In the genomic region with DNA sequence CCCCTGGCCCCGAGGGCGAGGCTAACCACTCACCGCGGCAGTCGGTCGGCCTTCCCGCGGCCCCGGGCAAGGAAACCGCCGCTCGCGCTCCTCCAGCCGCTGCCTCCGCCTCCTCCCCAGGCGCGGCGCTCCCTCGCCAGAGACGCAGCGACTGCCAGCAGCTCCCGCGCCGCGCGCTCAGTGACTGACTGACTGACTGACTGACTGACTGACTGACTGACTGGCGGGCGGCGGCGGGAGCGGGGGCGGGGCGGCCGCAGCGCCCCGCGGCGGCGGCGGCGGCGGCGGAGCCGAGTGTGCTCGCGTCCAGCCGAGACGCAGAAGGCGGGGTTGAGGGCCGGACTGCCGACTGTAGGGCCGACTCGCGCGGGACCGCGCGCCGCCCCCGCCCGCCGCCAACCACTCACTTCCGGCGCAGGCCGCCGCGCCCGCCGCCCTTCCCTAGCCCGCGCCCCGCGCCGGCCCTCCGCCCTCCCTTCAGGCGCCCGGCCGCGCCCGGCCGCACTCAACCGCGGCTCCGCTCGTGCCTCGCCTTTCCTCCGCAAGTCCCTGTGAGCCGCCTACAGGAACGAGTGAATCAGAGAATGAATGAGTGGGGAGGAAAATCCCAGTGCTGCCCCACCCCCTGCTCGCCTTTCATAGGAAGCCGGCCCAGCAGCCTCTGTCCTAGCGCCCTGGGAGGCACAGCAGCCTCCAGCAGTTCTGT, we compare ENCODE assay signal across 8 cellular contexts. TPM values are rescaled to one million over a fixed set of nuclear protein-coding genes. Genes with fewer than 3 reads are reported as not detected.
DNase-seq lines count a peak whose midpoint lies in the region; ATAC-seq, FAIRE-seq and TF ChIP-seq lines count a peak whose summit lies in the region.

A gene with protein sequence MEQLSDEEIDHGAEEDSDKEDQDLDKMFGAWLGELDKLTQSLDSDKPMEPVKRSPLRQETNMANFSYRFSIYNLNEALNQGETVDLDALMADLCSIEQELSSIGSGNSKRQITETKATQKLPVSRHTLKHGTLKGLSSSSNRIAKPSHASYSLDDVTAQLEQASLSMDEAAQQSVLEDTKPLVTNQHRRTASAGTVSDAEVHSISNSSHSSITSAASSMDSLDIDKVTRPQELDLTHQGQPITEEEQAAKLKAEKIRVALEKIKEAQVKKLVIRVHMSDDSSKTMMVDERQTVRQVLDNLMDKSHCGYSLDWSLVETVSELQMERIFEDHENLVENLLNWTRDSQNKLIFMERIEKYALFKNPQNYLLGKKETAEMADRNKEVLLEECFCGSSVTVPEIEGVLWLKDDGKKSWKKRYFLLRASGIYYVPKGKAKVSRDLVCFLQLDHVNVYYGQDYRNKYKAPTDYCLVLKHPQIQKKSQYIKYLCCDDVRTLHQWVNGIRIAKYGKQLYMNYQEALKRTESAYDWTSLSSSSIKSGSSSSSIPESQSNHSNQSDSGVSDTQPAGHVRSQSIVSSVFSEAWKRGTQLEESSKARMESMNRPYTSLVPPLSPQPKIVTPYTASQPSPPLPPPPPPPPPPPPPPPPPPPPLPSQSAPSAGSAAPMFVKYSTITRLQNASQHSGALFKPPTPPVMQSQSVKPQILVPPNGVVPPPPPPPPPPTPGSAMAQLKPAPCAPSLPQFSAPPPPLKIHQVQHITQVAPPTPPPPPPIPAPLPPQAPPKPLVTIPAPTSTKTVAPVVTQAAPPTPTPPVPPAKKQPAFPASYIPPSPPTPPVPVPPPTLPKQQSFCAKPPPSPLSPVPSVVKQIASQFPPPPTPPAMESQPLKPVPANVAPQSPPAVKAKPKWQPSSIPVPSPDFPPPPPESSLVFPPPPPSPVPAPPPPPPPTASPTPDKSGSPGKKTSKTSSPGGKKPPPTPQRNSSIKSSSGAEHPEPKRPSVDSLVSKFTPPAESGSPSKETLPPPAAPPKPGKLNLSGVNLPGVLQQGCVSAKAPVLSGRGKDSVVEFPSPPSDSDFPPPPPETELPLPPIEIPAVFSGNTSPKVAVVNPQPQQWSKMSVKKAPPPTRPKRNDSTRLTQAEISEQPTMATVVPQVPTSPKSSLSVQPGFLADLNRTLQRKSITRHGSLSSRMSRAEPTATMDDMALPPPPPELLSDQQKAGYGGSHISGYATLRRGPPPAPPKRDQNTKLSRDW (minus strand): TSS at position 224 of the 706 bp plus-strand sequence. CDS start 39,948 bp downstream, outside the sequence.

- H3K4me2 ChIP-seq in HepG2 (ENCODE audit: low read depth, low read length), result peak within 1 kb of the TSS; percentile 95

- no TSS peak for BruUV-seq in HepG2 (replicated peaks; lab: Mats Ljungman, UMichigan)

- peak within 1 kb of the TSS; percentile 21 for H2AFZ ChIP-seq in HepG2 (ENCODE audit: low read length)

- peak; percentile 70 for ATAC-seq in HG03175 (IDR thresholded peaks at IDR 0.05; ENCODE audit: unreplicated experiment)
- ATAC-seq in HepG2, result peak; percentile 92
- no peak for ATAC-seq in HG02840 (IDR thresholded peaks at IDR 0.05; ENCODE audit: low FRiP score, unreplicated experiment)

- H4K20me1 ChIP-seq in HepG2 (ENCODE audit: insufficient read depth, low read length), result no peaks in the 10 kb centered on the region

- H3K27me3 ChIP-seq in dorsolateral prefrontal cortex, result no peaks in the 10 kb centered on the region
- H3K27me3 ChIP-seq in HepG2 (ENCODE audit: control insufficient read depth in 1 of 2, insufficient read depth in 2 of 2, low read length in 2 of 2), result no peaks in the 10 kb centered on the region; a peak in 1 of 5 replicates

- in situ Hi-C loops in HepG2 (cut with HindIII; ENCODE audit: extremely low pct_ligation_motif_present, low pct_unique_long_range_greater_than_20kb), result no loop called here

- TF ChIP-seq EP300 in HepG2 (IDR thresholded peaks at IDR 0.05; ENCODE audit: low read depth in 2 of 2, low read length in 2 of 2), result no peak; a peak in 1 of 4 replicates
- no peak for TF ChIP-seq EP300 in HepG2 (CRISPR knock-in tag; IDR thresholded peaks at IDR 0.05; ENCODE audit: borderline replicate concordance)

- peak within 1 kb of the TSS; percentile 59 to 98 (median 87) for H3K4me3 ChIP-seq in dorsolateral prefrontal cortex
- peak within 1 kb of the TSS; percentile 97 to 99 (median 97) for H3K4me3 ChIP-seq in HepG2 (replicated peaks in 1 of 3; ENCODE audit: insufficient read depth in 1 of 3, low read depth in 2 of 3, low read length in 3 of 3)

- DNase-seq in GM18507 (ENCODE audit: extremely low spot score, insufficient read length, low read depth) (peak; percentile 20), NCI-H526 (lab: John Stamatoyannopoulos, UW) (peak; percentile 24 to 92), dorsolateral prefrontal cortex (peak; percentile 44 to 86 (median 74)), HepG2 (ENCODE audit: low spot score) (peak; percentile 75)
- peak; percentile 72 to 81 for DNase-seq in activated CD4-positive, alpha-beta T cell treated with anti-CD3 and anti-CD28 coated beads, Interleukin-2, amount 50 U/mL, for 48 hours
- DNase-seq in stimulated activated CD4-positive, alpha-beta T cell treated with anti-CD3 and anti-CD28 coated beads, Interleukin-2, amount 100 ng/mL, for 24 hours, result peak; percentile 62 to 78

- H3K27ac ChIP-seq in dorsolateral prefrontal cortex (peak within 1 kb of the TSS in 58 of 59 donors; percentile 23 to 97 (median 90)), HepG2 (ENCODE audit: extremely low read length, insufficient read depth, low read length) (peak within 1 kb of the TSS; percentile 85)

- no peak for FAIRE-seq in GM18507 (lab: Jason Lieb, UNC)
- no peak for FAIRE-seq in HepG2 (lab: Jason Lieb, UNC)

- 2% methylated on average over 39 of the region's 92 CpGs for WGBS in HepG2 (ENCODE audit: low lambda C conversion rate)

- H3K36me3 ChIP-seq in HepG2 (replicated peaks in 1 of 2; ENCODE audit: control insufficient read depth in 1 of 2, insufficient read depth in 2 of 2, low read length in 2 of 2), result no peaks in the 10 kb centered on the region; a peak in 1 of 5 replicates

- POLR2A ChIA-PET in HepG2 (lab: Yijun Ruan, JAX), result interaction anchor here (0.6 to 3.4 kb wide), 13 partner anchors 12 to 296 kb away, joined by 3 to 27 read pairs (median 4); no protein-coding TSS in a partner anchor

- intact Hi-C loops in dorsolateral prefrontal cortex (cut with DNase I), result loop anchor here in 1 of 2 donors (5.0 kb wide), 1 partner anchor 117 kb away; no protein-coding TSS in a partner anchor
- intact Hi-C loops in HepG2 (cut with micrococcal nuclease; ENCODE audit: unreplicated experiment), result loop anchor here (2.0 kb wide), 2 partner anchors 116 to 248 kb away; no protein-coding TSS in a partner anchor

- TF ChIP-seq RAD21 in HepG2 (CRISPR knock-in tag; IDR thresholded peaks at IDR 0.05), result peak; percentile 43

- peaks cover 41% of the 10 kb centered on the region for H3K79me2 ChIP-seq in HepG2 (ENCODE audit: insufficient read depth, low read length)

- H3K4me1 ChIP-seq in HepG2 (ENCODE audit: insufficient read depth, low read length), result peaks cover 30% of the 10 kb centered on the region

- no peaks in the 10 kb centered on the region for H3K9me3 ChIP-seq in HepG2 (ENCODE audit: low read length)

- TF ChIP-seq CTCF in dorsolateral prefrontal cortex (IDR thresholded peaks at IDR 0.05 in 54 of 56, conservative IDR thresholded peaks at IDR 0.05 in 2 of 56; ENCODE audit: low read depth in 1 of 56, partially characterized antibody in 56 of 56) (peak in 5 of 56 donors; percentile 3 to 41 (median 8)), HepG2 (CRISPR knock-in tag; IDR thresholded peaks at IDR 0.05) (peak; percentile 12; the same call in 1 of the 2 replicates)

- peak; percentile 70 to 79 for TF ChIP-seq POLR2A in HepG2 (IDR thresholded peaks at IDR 0.05; ENCODE audit: insufficient read depth in 1 of 2, low read depth in 2 of 2, low read length in 2 of 2)

- H3K9ac ChIP-seq in HepG2 (ENCODE audit: insufficient read depth, low read depth, low read length), result peak within 1 kb of the TSS; percentile 89

- CTCF ChIA-PET in HepG2 (lab: Yijun Ruan, JAX; ENCODE audit: low intra/inter-chr PET ratio, low total read pairs), result no interaction called here

TF ChIP-seq in HepG2, 621 proteins besides CTCF, POLR2A, EP300 and RAD21 (continues in another document):
- peak; percentile 43; the same call in 1 of the 2 replicates for TF ChIP-seq SMAD3 (CRISPR knock-in tag; IDR thresholded peaks at IDR 0.05)
- TF ChIP-seq TSC22D2 (CRISPR knock-in tag; IDR thresholded peaks at IDR 0.05; ENCODE audit: borderline replicate concordance), result no peak
- no peak for TF ChIP-seq KLF6 (CRISPR knock-in tag; IDR thresholded peaks at IDR 0.05)
- TF ChIP-seq ARID2 (CRISPR knock-in tag; IDR thresholded peaks at IDR 0.05; ENCODE audit: borderline replicate concordance), result no peak
- TF ChIP-seq ZNF614 (CRISPR knock-in tag; IDR thresholded peaks at IDR 0.05; ENCODE audit: borderline replicate concordance), result peak; percentile 49; the same call in 1 of the 2 replicates
- 0 out of 2 replicates have a peak, but pooled peaks have one; percentile 9 for TF ChIP-seq ZFYVE20 (CRISPR knock-in tag; IDR thresholded peaks at IDR 0.05; ENCODE audit: borderline replicate concordance, low read depth)
- TF ChIP-seq IKZF4 (CRISPR knock-in tag; IDR thresholded peaks at IDR 0.05; ENCODE audit: borderline replicate concordance, low read depth, not compliant biosample characterization), result peak; percentile 72

RNA-seq across cellular contexts. Expression of the gene that starts here (rescaled TPM):
- total RNA-seq in dorsolateral prefrontal cortex (10 to 100 TPM; 17.3 to 71.2 (median 39.5) TPM), HepG2 (2016; rRNA removed; fragmentation: Illumina TruSeq; extraction: Trizol) (6.7 and 17.9 TPM in 2 replicates)
- 9.6 and 10.3 TPM in 2 replicates for total RNA-seq in HepG2 (2016; cell fraction: cytosol; rRNA removed; fragmentation: Illumina TruSeq; extraction: Trizol; ENCODE audit: low read depth)
- total RNA-seq in HepG2 (2016; cell fraction: insoluble cytoplasmic fraction; rRNA removed; fragmentation: Illumina TruSeq; extraction: Trizol), result 6.1 and 18.5 TPM in 2 replicates
- total RNA-seq in HepG2 (2016; cell fraction: membrane; rRNA removed; fragmentation: Illumina TruSeq; extraction: Trizol), result 11.9 and 16.6 TPM in 2 replicates
- 14.0 and 19.2 TPM in 2 replicates for total RNA-seq in HepG2 (2016; cell fraction: nucleus; rRNA removed; fragmentation: Illumina TruSeq; extraction: Trizol)
- 5.3 TPM in 2 replicates for polyA plus RNA-seq in HepG2 (2011; rRNA removed)
- 2.0 and 2.9 TPM in 2 replicates for polyA plus RNA-seq in HepG2 (2011; cell fraction: cytosol; rRNA removed)
- 4.2 and 5.9 TPM in 2 replicates for polyA plus RNA-seq in HepG2 (2011; cell fraction: nucleus; rRNA removed)
- polyA plus RNA-seq in HepG2 (2012), result 6.5 and 7.6 TPM in 2 replicates
- polyA plus RNA-seq in HepG2 (2016; cell fraction: cytosol; fragmentation: Illumina TruSeq; extraction: Trizol; ENCODE audit: low read depth), result 1.4 and 2.7 TPM in 2 replicates
- polyA plus RNA-seq in HepG2 (2016; cell fraction: insoluble cytoplasmic fraction; fragmentation: Illumina TruSeq; extraction: Trizol; ENCODE audit: low read depth), result 6.2 and 8.1 TPM in 2 replicates
- polyA plus RNA-seq in HepG2 (2016; cell fraction: membrane; fragmentation: Illumina TruSeq; extraction: Trizol; ENCODE audit: low read depth), result 2.3 and 2.5 TPM in 2 replicates
- 12.1 and 13.7 TPM in 2 replicates for polyA plus RNA-seq in HepG2 (2016; cell fraction: nucleus; fragmentation: Illumina TruSeq; extraction: Trizol; ENCODE audit: insufficient read depth, low read depth)
- polyA minus RNA-seq in HepG2 (2011; rRNA and poly(A)+ RNA removed; ENCODE audit: low replicate concordance), result 9.4 and 9.7 TPM in 2 replicates
- polyA minus RNA-seq in HepG2 (2011; cell fraction: cytosol; rRNA and poly(A)+ RNA removed), result 9.3 and 11.0 TPM in 2 replicates
- 13.0 and 19.0 TPM in 2 replicates for polyA minus RNA-seq in HepG2 (2011; cell fraction: nucleus; rRNA and poly(A)+ RNA removed)

Comparison
In these comparisons a context has a peak if more than half of its experiments do, and no peak if none do; other contexts are left out.
1. DNase-seq: peak in every context shown above with its lines; median percentile 76 in activated CD4-positive, alpha-beta T cell treated with anti-CD3 and anti-CD28 coated beads, Interleukin-2, amount 50 U/mL, for 48 hours; 75 in HepG2; 74 in dorsolateral prefrontal cortex; 70 in stimulated activated CD4-positive, alpha-beta T cell treated with anti-CD3 and anti-CD28 coated beads, Interleukin-2, amount 100 ng/mL, for 24 hours; 58 in NCI-H526; 20 in GM18507.